8 cellular contexts compared by ENCODE assay signal in the genomic region with DNA sequence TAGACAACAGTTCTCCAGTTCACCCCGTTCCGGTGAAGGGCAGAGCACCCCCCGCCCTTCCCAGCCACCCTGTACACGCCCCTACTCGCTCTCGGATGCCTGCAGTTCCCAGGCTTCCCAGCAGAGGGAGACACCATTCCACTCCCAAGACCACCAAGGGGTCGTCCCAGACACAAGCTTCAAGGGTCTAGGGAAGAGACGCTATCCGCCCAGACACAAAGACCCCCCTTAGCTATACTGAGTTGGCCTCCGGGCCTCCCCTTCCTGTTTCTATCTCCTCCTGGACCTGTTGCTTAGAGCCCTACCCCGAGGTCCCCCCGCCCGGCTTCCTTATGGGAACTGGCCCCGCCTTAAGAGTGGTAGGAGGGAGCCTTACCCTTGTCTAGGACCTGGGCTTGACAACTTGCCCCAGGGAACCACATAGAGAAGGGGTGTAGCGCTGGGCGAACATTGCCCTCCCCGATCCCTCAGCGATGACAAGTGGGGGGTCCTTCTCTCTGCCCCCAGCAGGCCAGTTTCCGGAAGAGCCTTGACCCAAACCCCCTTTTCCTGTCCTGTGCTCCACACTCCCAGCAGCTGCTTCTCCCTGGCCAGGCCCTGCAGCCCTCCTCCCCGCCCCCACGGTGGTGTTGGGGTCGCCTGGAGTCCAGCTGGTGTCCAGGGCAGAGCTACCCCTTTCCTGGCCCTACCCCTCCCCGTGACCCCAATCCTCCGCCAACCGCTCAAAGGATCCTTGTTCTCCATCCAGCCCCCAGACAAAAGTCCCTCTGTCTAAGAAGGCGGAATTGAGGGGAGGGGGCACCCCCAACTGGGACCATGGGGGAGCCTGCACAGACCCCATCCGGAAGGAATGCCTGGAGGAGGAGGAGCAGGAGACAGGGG. TPM values are rescaled to one million over a fixed set of nuclear protein-coding genes. Genes with fewer than 3 reads are reported as not detected.
A peak's percentile ranks its signal among the peaks of the same experiment; 100 is the strongest.
DNase-seq lines count a peak whose midpoint lies in the region; ATAC-seq and TF ChIP-seq lines count a peak whose summit lies in the region.

No MANE protein-coding gene starts in this region.

- H3K27ac Mint-ChIP-seq in activated T-helper 2 cell treated with anti-CD3 and anti-CD28 coated beads, Interferon-gamma antibody, Interleukin-2, Interleukin-4, amounts not matched to agents 10 μg/mL and 5 μg/mL and 100 μg/mL, durations not matched to agents 14 hours and 24 hours and 36 hours: no peak overlapping the region
- H3K27ac Mint-ChIP-seq in natural killer cell: peak overlapping the region in 1 of 2 donors; percentile 27
- H3K27ac Mint-ChIP-seq in stimulated activated effector memory CD8-positive, alpha-beta T cell treated with anti-CD3 and anti-CD28 coated beads, Interleukin-12 subunit alpha, Interleukin-12 subunit beta, amount 100 ng/mL, for 72 hours: no peak overlapping the region

- no peaks in the 10 kb centered on the region for H3K4me1 ChIP-seq in OCI-LY7 (ENCODE audit: insufficient read depth, low read length, poor library complexity, severe bottlenecking)

- peak overlapping the region; percentile 61 for H3K4me2 ChIP-seq in OCI-LY7 (ENCODE audit: low read length)

- H3K79me2 ChIP-seq in OCI-LY7 (ENCODE audit: insufficient read depth, low read depth, low read length): no peaks in the 10 kb centered on the region

- peak; percentile 73 to 98 (median 93) for ATAC-seq in natural killer cell
- ATAC-seq in stimulated activated effector memory CD8-positive, alpha-beta T cell treated with anti-CD3 and anti-CD28 coated beads, Interleukin-12 subunit alpha, Interleukin-12 subunit beta, amount 100 ng/mL, for 72 hours: peak; percentile 78

- H2AFZ ChIP-seq in OCI-LY7 (ENCODE audit: low read length): peak overlapping the region; percentile 83

- no peaks in the 10 kb centered on the region for H3K9me2 ChIP-seq in OCI-LY7 (ENCODE audit: insufficient read depth, low read length)

- TF ChIP-seq CTCF in OCI-LY7 (conservative IDR thresholded peaks at IDR 0.05; ENCODE audit: low read length): peak; percentile 97
- TF ChIP-seq CTCF in fibroblast of the aortic adventitia (IDR thresholded peaks at IDR 0.05; ENCODE audit: insufficient read depth, low read length): peak; percentile 99
- TF ChIP-seq CTCF in natural killer cell (IDR thresholded peaks at IDR 0.05): peak; percentile 87

- no peaks in the 10 kb centered on the region for H3K9me3 ChIP-seq in OCI-LY7 (ENCODE audit: low read length)

- H3K27ac ChIP-seq in OCI-LY7 (ENCODE audit: low read depth, low read length, poor library complexity, severe bottlenecking): no peak overlapping the region

- no peaks in the 10 kb centered on the region for H3K36me3 ChIP-seq in OCI-LY7 (ENCODE audit: insufficient read depth, low read length)

- intact Hi-C loops in OCI-LY7 (cut with micrococcal nuclease; ENCODE audit: unreplicated experiment) (loop anchor here (1.0 kb wide), 3 partner anchors 20 to 102 kb away; partner anchors contain the start of gene LGI4), natural killer cell (cut with micrococcal nuclease) (no loop called here)
- intact Hi-C loops in activated T-helper 2 cell treated with anti-CD3 and anti-CD28 coated beads, Interferon-gamma antibody, Interleukin-2, Interleukin-4, amounts not matched to agents 10 μg/mL and 5 μg/mL and 100 μg/mL, durations not matched to agents 14 hours and 24 hours and 36 hours (cut with micrococcal nuclease): loop anchor here (1.0 to 2.0 kb wide), 2 partner anchors 20 to 48 kb away; partner anchors contain the start of gene LGI4

- BruUV-seq in OCI-LY7 (replicated peaks; lab: Mats Ljungman, UMichigan): no TSS peak

- no peaks in the 10 kb centered on the region for H3K36me3 Mint-ChIP-seq in activated T-helper 2 cell treated with anti-CD3 and anti-CD28 coated beads, Interferon-gamma antibody, Interleukin-2, Interleukin-4, amounts not matched to agents 10 μg/mL and 5 μg/mL and 100 μg/mL, durations not matched to agents 14 hours and 24 hours and 36 hours (ENCODE audit: low read depth)
- H3K36me3 Mint-ChIP-seq in natural killer cell: no peaks in the 10 kb centered on the region
- no peaks in the 10 kb centered on the region for H3K36me3 Mint-ChIP-seq in stimulated activated effector memory CD8-positive, alpha-beta T cell treated with anti-CD3 and anti-CD28 coated beads, Interleukin-12 subunit alpha, Interleukin-12 subunit beta, amount 100 ng/mL, for 72 hours

- H3K4me3 Mint-ChIP-seq in activated T-helper 2 cell treated with anti-CD3 and anti-CD28 coated beads, Interferon-gamma antibody, Interleukin-2, Interleukin-4, amounts not matched to agents 10 μg/mL and 5 μg/mL and 100 μg/mL, durations not matched to agents 14 hours and 24 hours and 36 hours (ENCODE audit: low read depth): no peak overlapping the region
- H3K4me3 Mint-ChIP-seq in natural killer cell: no peak overlapping the region
- peak overlapping the region; percentile 41 for H3K4me3 Mint-ChIP-seq in stimulated activated effector memory CD8-positive, alpha-beta T cell treated with anti-CD3 and anti-CD28 coated beads, Interleukin-12 subunit alpha, Interleukin-12 subunit beta, amount 100 ng/mL, for 72 hours

- no peaks in the 10 kb centered on the region for H4K20me1 ChIP-seq in OCI-LY7 (ENCODE audit: insufficient read depth, low read length)

- DNase-seq in activated gamma-delta T cell treated with Interleukin-2 at 50 U/mL for 16 hours: peak; percentile 69
- no peak for DNase-seq in activated gamma-delta T cell (lab: John Stamatoyannopoulos, UW)
- peak; percentile 79 for DNase-seq in OCI-LY7 (ENCODE audit: low spot score)
- DNase-seq in activated T-helper 2 cell treated with anti-CD3 and anti-CD28 coated beads, Interferon-gamma antibody, Interleukin-2, Interleukin-4, amounts not matched to agents 10 μg/mL and 5 μg/mL and 100 μg/mL, durations not matched to agents 14 hours and 24 hours and 36 hours (ENCODE audit: low spot score): peak; percentile 40
- peak; percentile 62 for DNase-seq in fibroblast of the aortic adventitia (ENCODE audit: low read depth)
- DNase-seq in natural killer cell: peak; percentile 68
- peak; percentile 69 to 89 for DNase-seq in stimulated activated effector memory CD8-positive, alpha-beta T cell treated with anti-CD3 and anti-CD28 coated beads, Interleukin-12 subunit alpha, Interleukin-12 subunit beta, amount 100 ng/mL, for 72 hours (ENCODE audit: low spot score in 2 of 2)
- no peak for DNase-seq in NCI-H510A (lab: John Stamatoyannopoulos, UW)

- peaks cover 4% of the 10 kb centered on the region for H3K4me1 Mint-ChIP-seq in activated T-helper 2 cell treated with anti-CD3 and anti-CD28 coated beads, Interferon-gamma antibody, Interleukin-2, Interleukin-4, amounts not matched to agents 10 μg/mL and 5 μg/mL and 100 μg/mL, durations not matched to agents 14 hours and 24 hours and 36 hours (ENCODE audit: low read depth)
- H3K4me1 Mint-ChIP-seq in natural killer cell: peaks cover 6 to 8% of the 10 kb centered on the region in 2 donors
- H3K4me1 Mint-ChIP-seq in stimulated activated effector memory CD8-positive, alpha-beta T cell treated with anti-CD3 and anti-CD28 coated beads, Interleukin-12 subunit alpha, Interleukin-12 subunit beta, amount 100 ng/mL, for 72 hours: peaks cover 8% of the 10 kb centered on the region

- H3K27me3 Mint-ChIP-seq in activated T-helper 2 cell treated with anti-CD3 and anti-CD28 coated beads, Interferon-gamma antibody, Interleukin-2, Interleukin-4, amounts not matched to agents 10 μg/mL and 5 μg/mL and 100 μg/mL, durations not matched to agents 14 hours and 24 hours and 36 hours (ENCODE audit: low read depth): no peaks in the 10 kb centered on the region
- H3K27me3 Mint-ChIP-seq in natural killer cell (ENCODE audit: low read depth in 2 of 2): no peaks in the 10 kb centered on the region

- peak overlapping the region; percentile 43 for H3K4me3 ChIP-seq in OCI-LY7 (ENCODE audit: low read depth, low read length, poor library complexity, severe bottlenecking)
- peak overlapping the region; percentile 39 for H3K4me3 ChIP-seq in fibroblast of the aortic adventitia (ENCODE audit: low read depth, low read length)

- CTCF ChIA-PET in OCI-LY7 (lab: Charles Lee; ENCODE audit: unreplicated experiment): interaction anchor here (0.6 to 1.0 kb wide), 2 partner anchors 27 to 171 kb away, joined by 3 read pairs; no protein-coding TSS in a partner anchor

- H3K9me3 Mint-ChIP-seq in activated T-helper 2 cell treated with anti-CD3 and anti-CD28 coated beads, Interferon-gamma antibody, Interleukin-2, Interleukin-4, amounts not matched to agents 10 μg/mL and 5 μg/mL and 100 μg/mL, durations not matched to agents 14 hours and 24 hours and 36 hours: no peaks in the 10 kb centered on the region
- no peaks in the 10 kb centered on the region for H3K9me3 Mint-ChIP-seq in natural killer cell
- H3K9me3 Mint-ChIP-seq in stimulated activated effector memory CD8-positive, alpha-beta T cell treated with anti-CD3 and anti-CD28 coated beads, Interleukin-12 subunit alpha, Interleukin-12 subunit beta, amount 100 ng/mL, for 72 hours: no peaks in the 10 kb centered on the region

- POLR2A ChIA-PET in OCI-LY7 (lab: Charles Lee): interaction anchor here (0.8 to 1.2 kb wide), 2 partner anchors 9 to 52 kb away, joined by 3 read pairs; no protein-coding TSS in a partner anchor

RNA-seq across cellular contexts. Expression of gene FXYD3, which starts 0.7 kb away (rescaled TPM):
- 0.35 TPM in 1 of 2 replicates, not detected in the other for total RNA-seq in OCI-LY7 (2014; rRNA removed; shearing (Covaris generic))
- 0.88 TPM in 1 of 2 replicates, not detected in the other for total RNA-seq in OCI-LY7 (2022)
- total RNA-seq in activated T-helper 2 cell treated with anti-CD3 and anti-CD28 coated beads, Interferon-gamma antibody, Interleukin-2, Interleukin-4, amounts not matched to agents 10 μg/mL and 5 μg/mL and 100 μg/mL, durations not matched to agents 14 hours and 24 hours and 36 hours: not detected in 2 replicates
- 1.3 TPM in 1 of 2 replicates, not detected in the other for total RNA-seq in fibroblast of the aortic adventitia (ENCODE audit: low replicate concordance)
- not detected for total RNA-seq in natural killer cell

RNA-seq across cellular contexts. Expression of gene LGI4, which starts 20.0 kb away (rescaled TPM):
- 0.28 and 1.1 TPM in 2 replicates for total RNA-seq in OCI-LY7 (2014; rRNA removed; shearing (Covaris generic))
- total RNA-seq in OCI-LY7 (2022) (2.7 and 5.9 TPM in 2 replicates), fibroblast of the aortic adventitia (ENCODE audit: low replicate concordance) (0.09 and 3.7 TPM in 2 replicates), natural killer cell (under 1 TPM in 2 of 3 donors, not detected in 1; 0.49 to 0.72 TPM)
- total RNA-seq in activated T-helper 2 cell treated with anti-CD3 and anti-CD28 coated beads, Interferon-gamma antibody, Interleukin-2, Interleukin-4, amounts not matched to agents 10 μg/mL and 5 μg/mL and 100 μg/mL, durations not matched to agents 14 hours and 24 hours and 36 hours: 0.27 TPM in 1 of 2 replicates, not detected in the other

RNA-seq across cellular contexts. Expression of gene FXYD1, which starts 23.7 kb away (rescaled TPM):
- total RNA-seq in OCI-LY7 (2014; rRNA removed; shearing (Covaris generic)): 0.57 and 1.8 TPM in 2 replicates
- total RNA-seq in OCI-LY7 (2022): 5.5 and 11.5 TPM in 2 replicates
- total RNA-seq in activated T-helper 2 cell treated with anti-CD3 and anti-CD28 coated beads, Interferon-gamma antibody, Interleukin-2, Interleukin-4, amounts not matched to agents 10 μg/mL and 5 μg/mL and 100 μg/mL, durations not matched to agents 14 hours and 24 hours and 36 hours: 0.71 TPM in 1 of 2 replicates, not detected in the other
- 2.5 and 6.5 TPM in 2 replicates for total RNA-seq in fibroblast of the aortic adventitia (ENCODE audit: low replicate concordance)
- not detected for total RNA-seq in natural killer cell

RNA-seq across cellular contexts. Expression of gene FXYD7, which starts 28.2 kb away (rescaled TPM):
- 0.50 and 1.2 TPM in 2 replicates for total RNA-seq in OCI-LY7 (2014; rRNA removed; shearing (Covaris generic))
- 6.1 and 6.3 TPM in 2 replicates for total RNA-seq in OCI-LY7 (2022)
- total RNA-seq in activated T-helper 2 cell treated with anti-CD3 and anti-CD28 coated beads, Interferon-gamma antibody, Interleukin-2, Interleukin-4, amounts not matched to agents 10 μg/mL and 5 μg/mL and 100 μg/mL, durations not matched to agents 14 hours and 24 hours and 36 hours: 0.28 TPM in 1 of 2 replicates, not detected in the other
- not detected in 2 replicates for total RNA-seq in fibroblast of the aortic adventitia (ENCODE audit: low replicate concordance)
- 1 to 10 TPM; 4.0 to 5.4 (median 4.9) TPM for total RNA-seq in natural killer cell

RNA-seq across cellular contexts. Expression of gene FXYD5, which starts 39.6 kb away (rescaled TPM):
- 76.8 and 82.1 TPM in 2 replicates for total RNA-seq in OCI-LY7 (2014; rRNA removed; shearing (Covaris generic))
- 147 and 155 TPM in 2 replicates for total RNA-seq in OCI-LY7 (2022)
- 257 and 271 TPM in 2 replicates for total RNA-seq in activated T-helper 2 cell treated with anti-CD3 and anti-CD28 coated beads, Interferon-gamma antibody, Interleukin-2, Interleukin-4, amounts not matched to agents 10 μg/mL and 5 μg/mL and 100 μg/mL, durations not matched to agents 14 hours and 24 hours and 36 hours
- 11.5 and 59.8 TPM in 2 replicates for total RNA-seq in fibroblast of the aortic adventitia (ENCODE audit: low replicate concordance)
- 100 to 1,000 TPM; 226 to 270 (median 231) TPM for total RNA-seq in natural killer cell

Comparison
In these comparisons a context has a peak if more than half of its experiments do, and no peak if none do; other contexts are left out.
1. DNase-seq: peak in activated gamma-delta T cell treated with Interleukin-2 at 50 U/mL for 16 hours (single experiment), OCI-LY7 (single experiment), activated T-helper 2 cell treated with anti-CD3 and anti-CD28 coated beads, Interferon-gamma antibody, Interleukin-2, Interleukin-4, amounts not matched to agents 10 μg/mL and 5 μg/mL and 100 μg/mL, durations not matched to agents 14 hours and 24 hours and 36 hours (single experiment), fibroblast of the aortic adventitia (single experiment), natural killer cell (single experiment) and stimulated activated effector memory CD8-positive, alpha-beta T cell treated with anti-CD3 and anti-CD28 coated beads, Interleukin-12 subunit alpha, Interleukin-12 subunit beta, amount 100 ng/mL, for 72 hours (2 of 2); none in activated gamma-delta T cell (single experiment) and NCI-H510A (single experiment).
2. Peak in every context shown above with its lines, with median percentiles within 50 percentile points of each other: CTCF ChIP-seq.